Comparison of ENCODE assay signal across 1 cellular context in the genomic region with DNA sequence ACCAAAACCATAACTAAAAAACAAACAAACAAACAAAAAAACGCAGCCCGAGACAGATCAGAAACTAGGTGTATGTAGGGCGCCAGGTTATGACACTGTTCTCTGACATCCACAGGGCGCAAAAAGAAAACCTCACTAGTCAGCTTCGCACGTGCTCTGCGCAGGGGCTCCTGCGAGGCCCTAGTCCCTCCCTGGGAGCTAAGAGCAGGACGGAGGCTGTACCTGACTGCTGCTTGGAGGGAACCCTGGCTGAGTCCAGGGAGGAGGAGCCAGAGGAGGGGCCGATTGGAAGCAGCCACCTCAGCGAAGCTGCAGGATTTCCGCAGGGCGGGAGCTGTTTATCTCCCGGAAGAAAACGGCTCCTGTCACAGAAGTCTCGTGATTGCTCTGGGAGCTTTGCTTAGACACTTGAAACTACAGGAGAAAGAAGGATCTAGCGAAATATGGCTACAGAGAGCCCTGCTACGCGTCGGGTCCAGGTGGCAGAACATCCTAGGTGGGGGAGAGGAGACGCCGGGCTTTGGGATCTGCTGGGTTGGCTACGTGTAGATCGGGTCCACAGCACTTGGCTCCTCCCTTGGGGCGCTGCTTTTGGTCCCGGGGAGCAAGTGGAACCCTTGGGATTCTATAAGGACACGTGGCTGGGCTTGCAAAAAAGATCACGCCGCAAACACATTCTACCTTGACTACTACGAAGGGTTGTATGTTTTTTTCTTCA.
TF ChIP-seq lines count a peak whose summit lies in the region.

A gene (plus strand): TSS at position 368 of the 718 bp plus-strand sequence. CDS start 76 bp downstream, at position 444.

TF ChIP-seq in GM12878, 131 proteins besides CTCF, POLR2A, EP300 and RAD21 (continued from another document):
- TF ChIP-seq, protein P1, sequence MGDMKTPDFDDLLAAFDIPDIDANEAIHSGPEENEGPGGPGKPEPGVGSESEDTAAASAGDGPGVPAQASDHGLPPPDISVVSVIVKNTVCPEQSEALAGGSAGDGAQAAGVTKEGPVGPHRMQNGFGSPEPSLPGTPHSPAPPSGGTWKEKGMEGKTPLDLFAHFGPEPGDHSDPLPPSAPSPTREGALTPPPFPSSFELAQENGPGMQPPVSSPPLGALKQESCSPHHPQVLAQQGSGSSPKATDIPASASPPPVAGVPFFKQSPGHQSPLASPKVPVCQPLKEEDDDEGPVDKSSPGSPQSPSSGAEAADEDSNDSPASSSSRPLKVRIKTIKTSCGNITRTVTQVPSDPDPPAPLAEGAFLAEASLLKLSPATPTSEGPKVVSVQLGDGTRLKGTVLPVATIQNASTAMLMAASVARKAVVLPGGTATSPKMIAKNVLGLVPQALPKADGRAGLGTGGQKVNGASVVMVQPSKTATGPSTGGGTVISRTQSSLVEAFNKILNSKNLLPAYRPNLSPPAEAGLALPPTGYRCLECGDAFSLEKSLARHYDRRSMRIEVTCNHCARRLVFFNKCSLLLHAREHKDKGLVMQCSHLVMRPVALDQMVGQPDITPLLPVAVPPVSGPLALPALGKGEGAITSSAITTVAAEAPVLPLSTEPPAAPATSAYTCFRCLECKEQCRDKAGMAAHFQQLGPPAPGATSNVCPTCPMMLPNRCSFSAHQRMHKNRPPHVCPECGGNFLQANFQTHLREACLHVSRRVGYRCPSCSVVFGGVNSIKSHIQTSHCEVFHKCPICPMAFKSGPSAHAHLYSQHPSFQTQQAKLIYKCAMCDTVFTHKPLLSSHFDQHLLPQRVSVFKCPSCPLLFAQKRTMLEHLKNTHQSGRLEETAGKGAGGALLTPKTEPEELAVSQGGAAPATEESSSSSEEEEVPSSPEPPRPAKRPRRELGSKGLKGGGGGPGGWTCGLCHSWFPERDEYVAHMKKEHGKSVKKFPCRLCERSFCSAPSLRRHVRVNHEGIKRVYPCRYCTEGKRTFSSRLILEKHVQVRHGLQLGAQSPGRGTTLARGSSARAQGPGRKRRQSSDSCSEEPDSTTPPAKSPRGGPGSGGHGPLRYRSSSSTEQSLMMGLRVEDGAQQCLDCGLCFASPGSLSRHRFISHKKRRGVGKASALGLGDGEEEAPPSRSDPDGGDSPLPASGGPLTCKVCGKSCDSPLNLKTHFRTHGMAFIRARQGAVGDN (IDR thresholded peaks at IDR 0.05): no peak
- TF ChIP-seq, protein P2, sequence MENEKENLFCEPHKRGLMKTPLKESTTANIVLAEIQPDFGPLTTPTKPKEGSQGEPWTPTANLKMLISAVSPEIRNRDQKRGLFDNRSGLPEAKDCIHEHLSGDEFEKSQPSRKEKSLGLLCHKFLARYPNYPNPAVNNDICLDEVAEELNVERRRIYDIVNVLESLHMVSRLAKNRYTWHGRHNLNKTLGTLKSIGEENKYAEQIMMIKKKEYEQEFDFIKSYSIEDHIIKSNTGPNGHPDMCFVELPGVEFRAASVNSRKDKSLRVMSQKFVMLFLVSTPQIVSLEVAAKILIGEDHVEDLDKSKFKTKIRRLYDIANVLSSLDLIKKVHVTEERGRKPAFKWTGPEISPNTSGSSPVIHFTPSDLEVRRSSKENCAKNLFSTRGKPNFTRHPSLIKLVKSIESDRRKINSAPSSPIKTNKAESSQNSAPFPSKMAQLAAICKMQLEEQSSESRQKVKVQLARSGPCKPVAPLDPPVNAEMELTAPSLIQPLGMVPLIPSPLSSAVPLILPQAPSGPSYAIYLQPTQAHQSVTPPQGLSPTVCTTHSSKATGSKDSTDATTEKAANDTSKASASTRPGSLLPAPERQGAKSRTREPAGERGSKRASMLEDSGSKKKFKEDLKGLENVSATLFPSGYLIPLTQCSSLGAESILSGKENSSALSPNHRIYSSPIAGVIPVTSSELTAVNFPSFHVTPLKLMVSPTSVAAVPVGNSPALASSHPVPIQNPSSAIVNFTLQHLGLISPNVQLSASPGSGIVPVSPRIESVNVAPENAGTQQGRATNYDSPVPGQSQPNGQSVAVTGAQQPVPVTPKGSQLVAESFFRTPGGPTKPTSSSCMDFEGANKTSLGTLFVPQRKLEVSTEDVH (IDR thresholded peaks at IDR 0.05; ENCODE audit: low read depth, partially characterized antibody): no peak
- TF ChIP-seq SUZ12 (IDR thresholded peaks at IDR 0.05; ENCODE audit: unreplicated experiment) (no peak), SRF (IDR thresholded peaks at IDR 0.05; ENCODE audit: low read depth in 2 of 2, low read length in 2 of 2) (no peak), MXI1 (IDR thresholded peaks at IDR 0.05; ENCODE audit: low read depth, low read length) (no peak), SIN3A (IDR thresholded peaks at IDR 0.05; ENCODE audit: low read depth, low read length) (no peak), DPF2 (IDR thresholded peaks at IDR 0.05) (no peak), TARDBP (IDR thresholded peaks at IDR 0.05; ENCODE audit: borderline replicate concordance) (no peak), ZBED1 (IDR thresholded peaks at IDR 0.05; ENCODE audit: borderline replicate concordance) (no peak), IKZF2 (IDR thresholded peaks at IDR 0.05) (0 out of 4 replicates have a peak, but pooled peaks of 1 of the 2 experiments have one; percentile 41), POLR2AphosphoS5 (IDR thresholded peaks at IDR 0.05; ENCODE audit: low read length) (peak; percentile 57), SUPT20H (IDR thresholded peaks at IDR 0.05; ENCODE audit: borderline replicate concordance, control insufficient read depth, low read depth, low read length) (no peak), CREB1 (IDR thresholded peaks at IDR 0.05; ENCODE audit: low read depth) (peak; percentile 97), BHLHE40 (IDR thresholded peaks at IDR 0.05; ENCODE audit: borderline replicate concordance in 1 of 2, low read depth in 2 of 2, low read length in 1 of 2) (peak; percentile 73 to 76; a peak in 3 of 4 replicates), CEBPB (IDR thresholded peaks at IDR 0.05; ENCODE audit: borderline replicate concordance in 1 of 2, low read depth in 2 of 2, low read length in 2 of 2) (no peak), SMC3 (IDR thresholded peaks at IDR 0.05; ENCODE audit: borderline replicate concordance, low read length) (no peak), TAF1 (IDR thresholded peaks at IDR 0.05; ENCODE audit: borderline replicate concordance, low read depth, low read length) (peak; percentile 46; the same call in 1 of the 2 replicates), POLR2AphosphoS2 (IDR thresholded peaks at IDR 0.05; ENCODE audit: low read depth, low read length) (0 out of 2 replicates have a peak, but pooled peaks have one; percentile 36), PML (IDR thresholded peaks at IDR 0.05; ENCODE audit: low read length) (no peak), WRNIP1 (IDR thresholded peaks at IDR 0.05; ENCODE audit: borderline replicate concordance, low read depth, low read length) (no peak), KLF5 (IDR thresholded peaks at IDR 0.05; ENCODE audit: partially characterized antibody) (no peak), GABPA (IDR thresholded peaks at IDR 0.05; ENCODE audit: low read depth) (peak; percentile 29; the same call in 1 of the 2 replicates), FOXM1 (IDR thresholded peaks at IDR 0.05; ENCODE audit: low read depth, low read length) (no peak), BRCA1 (IDR thresholded peaks at IDR 0.05; ENCODE audit: low read depth, low read length) (no peak), TCF7 (IDR thresholded peaks at IDR 0.05; ENCODE audit: borderline replicate concordance) (no peak), CREM (IDR thresholded peaks at IDR 0.05; ENCODE audit: low read depth) (peak; percentile 96), YY1 (IDR thresholded peaks at IDR 0.05; ENCODE audit: low read depth, low read length) (0 out of 2 replicates have a peak, but pooled peaks have one; percentile 15), SMARCA5 (IDR thresholded peaks at IDR 0.05) (no peak), HDGF (IDR thresholded peaks at IDR 0.05) (no peak), BMI1 (IDR thresholded peaks at IDR 0.05; ENCODE audit: borderline replicate concordance) (no peak), SPI1 (IDR thresholded peaks at IDR 0.05; ENCODE audit: borderline replicate concordance, insufficient read depth, low read depth, low read length) (no peak), MYC (IDR thresholded peaks at IDR 0.05; ENCODE audit: insufficient read depth, insufficient read length, insufficient replicate concordance, low read length, severe bottlenecking) (no peak)
- TF ChIP-seq, protein P3, sequence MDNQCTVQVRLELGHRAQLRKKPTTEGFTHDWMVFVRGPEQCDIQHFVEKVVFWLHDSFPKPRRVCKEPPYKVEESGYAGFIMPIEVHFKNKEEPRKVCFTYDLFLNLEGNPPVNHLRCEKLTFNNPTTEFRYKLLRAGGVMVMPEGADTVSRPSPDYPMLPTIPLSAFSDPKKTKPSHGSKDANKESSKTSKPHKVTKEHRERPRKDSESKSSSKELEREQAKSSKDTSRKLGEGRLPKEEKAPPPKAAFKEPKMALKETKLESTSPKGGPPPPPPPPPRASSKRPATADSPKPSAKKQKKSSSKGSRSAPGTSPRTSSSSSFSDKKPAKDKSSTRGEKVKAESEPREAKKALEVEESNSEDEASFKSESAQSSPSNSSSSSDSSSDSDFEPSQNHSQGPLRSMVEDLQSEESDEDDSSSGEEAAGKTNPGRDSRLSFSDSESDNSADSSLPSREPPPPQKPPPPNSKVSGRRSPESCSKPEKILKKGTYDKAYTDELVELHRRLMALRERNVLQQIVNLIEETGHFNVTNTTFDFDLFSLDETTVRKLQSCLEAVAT (IDR thresholded peaks at IDR 0.05): no peak
- TF ChIP-seq, protein P4, sequence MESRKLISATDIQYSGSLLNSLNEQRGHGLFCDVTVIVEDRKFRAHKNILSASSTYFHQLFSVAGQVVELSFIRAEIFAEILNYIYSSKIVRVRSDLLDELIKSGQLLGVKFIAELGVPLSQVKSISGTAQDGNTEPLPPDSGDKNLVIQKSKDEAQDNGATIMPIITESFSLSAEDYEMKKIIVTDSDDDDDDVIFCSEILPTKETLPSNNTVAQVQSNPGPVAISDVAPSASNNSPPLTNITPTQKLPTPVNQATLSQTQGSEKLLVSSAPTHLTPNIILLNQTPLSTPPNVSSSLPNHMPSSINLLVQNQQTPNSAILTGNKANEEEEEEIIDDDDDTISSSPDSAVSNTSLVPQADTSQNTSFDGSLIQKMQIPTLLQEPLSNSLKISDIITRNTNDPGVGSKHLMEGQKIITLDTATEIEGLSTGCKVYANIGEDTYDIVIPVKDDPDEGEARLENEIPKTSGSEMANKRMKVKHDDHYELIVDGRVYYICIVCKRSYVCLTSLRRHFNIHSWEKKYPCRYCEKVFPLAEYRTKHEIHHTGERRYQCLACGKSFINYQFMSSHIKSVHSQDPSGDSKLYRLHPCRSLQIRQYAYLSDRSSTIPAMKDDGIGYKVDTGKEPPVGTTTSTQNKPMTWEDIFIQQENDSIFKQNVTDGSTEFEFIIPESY (IDR thresholded peaks at IDR 0.05): no peak
- TF ChIP-seq, protein P5, sequence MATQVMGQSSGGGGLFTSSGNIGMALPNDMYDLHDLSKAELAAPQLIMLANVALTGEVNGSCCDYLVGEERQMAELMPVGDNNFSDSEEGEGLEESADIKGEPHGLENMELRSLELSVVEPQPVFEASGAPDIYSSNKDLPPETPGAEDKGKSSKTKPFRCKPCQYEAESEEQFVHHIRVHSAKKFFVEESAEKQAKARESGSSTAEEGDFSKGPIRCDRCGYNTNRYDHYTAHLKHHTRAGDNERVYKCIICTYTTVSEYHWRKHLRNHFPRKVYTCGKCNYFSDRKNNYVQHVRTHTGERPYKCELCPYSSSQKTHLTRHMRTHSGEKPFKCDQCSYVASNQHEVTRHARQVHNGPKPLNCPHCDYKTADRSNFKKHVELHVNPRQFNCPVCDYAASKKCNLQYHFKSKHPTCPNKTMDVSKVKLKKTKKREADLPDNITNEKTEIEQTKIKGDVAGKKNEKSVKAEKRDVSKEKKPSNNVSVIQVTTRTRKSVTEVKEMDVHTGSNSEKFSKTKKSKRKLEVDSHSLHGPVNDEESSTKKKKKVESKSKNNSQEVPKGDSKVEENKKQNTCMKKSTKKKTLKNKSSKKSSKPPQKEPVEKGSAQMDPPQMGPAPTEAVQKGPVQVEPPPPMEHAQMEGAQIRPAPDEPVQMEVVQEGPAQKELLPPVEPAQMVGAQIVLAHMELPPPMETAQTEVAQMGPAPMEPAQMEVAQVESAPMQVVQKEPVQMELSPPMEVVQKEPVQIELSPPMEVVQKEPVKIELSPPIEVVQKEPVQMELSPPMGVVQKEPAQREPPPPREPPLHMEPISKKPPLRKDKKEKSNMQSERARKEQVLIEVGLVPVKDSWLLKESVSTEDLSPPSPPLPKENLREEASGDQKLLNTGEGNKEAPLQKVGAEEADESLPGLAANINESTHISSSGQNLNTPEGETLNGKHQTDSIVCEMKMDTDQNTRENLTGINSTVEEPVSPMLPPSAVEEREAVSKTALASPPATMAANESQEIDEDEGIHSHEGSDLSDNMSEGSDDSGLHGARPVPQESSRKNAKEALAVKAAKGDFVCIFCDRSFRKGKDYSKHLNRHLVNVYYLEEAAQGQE (IDR thresholded peaks at IDR 0.05; ENCODE audit: low read depth, low read length): no peak
- TF ChIP-seq, protein P6, sequence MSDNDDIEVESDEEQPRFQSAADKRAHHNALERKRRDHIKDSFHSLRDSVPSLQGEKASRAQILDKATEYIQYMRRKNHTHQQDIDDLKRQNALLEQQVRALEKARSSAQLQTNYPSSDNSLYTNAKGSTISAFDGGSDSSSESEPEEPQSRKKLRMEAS (IDR thresholded peaks at IDR 0.05; ENCODE audit: low read depth, low read length): peak; percentile 47; the same call in 1 of the 2 replicates
TF ChIP-seq in GM12878: peak in this region for 11.
